8 cellular contexts compared by ENCODE assay signal in the genomic region with DNA sequence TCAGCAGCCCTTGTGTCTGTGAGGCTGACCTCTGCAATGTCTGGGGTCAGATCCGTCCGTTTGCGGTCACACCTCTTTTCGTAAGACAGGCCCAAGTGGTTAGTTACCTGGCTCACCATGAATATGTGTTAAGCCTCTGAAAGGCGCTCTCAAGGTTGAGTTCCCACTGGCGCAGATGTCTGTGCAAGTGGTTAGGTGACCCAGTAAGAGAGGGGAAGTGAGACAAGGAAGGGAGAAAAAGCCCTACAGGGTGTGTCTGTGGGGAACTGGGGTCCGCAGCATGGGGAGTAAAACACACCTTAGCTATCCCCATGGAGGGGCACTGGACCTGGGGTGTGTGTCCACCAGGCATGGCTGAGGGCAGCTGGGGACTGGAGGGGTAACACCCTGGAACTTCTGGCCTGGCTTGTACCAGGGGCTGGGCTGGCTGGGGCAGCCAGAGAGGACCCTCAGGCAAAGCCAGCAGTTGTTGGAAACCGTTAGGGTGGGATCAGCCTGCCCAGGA.
DNase-seq lines count a peak whose midpoint lies in the region; ATAC-seq and TF ChIP-seq lines count a peak whose summit lies in the region.

No MANE protein-coding gene starts in this region.

- DNase-seq in natural killer cell = no peak
- DNase-seq in kidney glomerular epithelial cell (lab: John Stamatoyannopoulos, UW) = no peak
- no peak for DNase-seq in NCI-H2107 treated with DMSO at 0.1 percent for 48 hours (lab: John Stamatoyannopoulos, UW; ENCODE audit: unreplicated experiment)
- no peak for DNase-seq in activated naive CD4-positive, alpha-beta T cell (lab: John Stamatoyannopoulos, UW)
- DNase-seq in trophoblast cell = no peak

- peaks cover 79% of the 10 kb centered on the region for H4K20me1 ChIP-seq in OCI-LY3 (ENCODE audit: insufficient read depth, low read length)

- H3K4me3 ChIP-seq in OCI-LY3 (ENCODE audit: low read length) (peak overlapping the region; percentile 61), trophoblast cell (ENCODE audit: low read depth, low read length) (no peak overlapping the region)

- H3K79me2 ChIP-seq in OCI-LY3 (ENCODE audit: low read length) (no peaks in the 10 kb centered on the region), trophoblast cell (ENCODE audit: control insufficient read depth, insufficient read depth, low read length, poor library complexity) (no peaks in the 10 kb centered on the region)

- ATAC-seq in GM18517 (IDR thresholded peaks at IDR 0.05; ENCODE audit: unreplicated experiment) = peak; percentile 94
- peak; percentile 90 for ATAC-seq in HG02763 (IDR thresholded peaks at IDR 0.05; ENCODE audit: unreplicated experiment)
- ATAC-seq in natural killer cell = peak in 2 of 3 donors; percentile 30 to 33

- no peak overlapping the region for H3K18ac ChIP-seq in trophoblast cell (ENCODE audit: low read length)

- no peak overlapping the region for H4K8ac ChIP-seq in trophoblast cell (ENCODE audit: low read depth, low read length)

- no peak overlapping the region for H3K14ac ChIP-seq in trophoblast cell (ENCODE audit: low read length)

- H3K9me3 Mint-ChIP-seq in natural killer cell = no peaks in the 10 kb centered on the region

- H2AK5ac ChIP-seq in trophoblast cell (ENCODE audit: low read length) = no peak overlapping the region

- H3K4me2 ChIP-seq in OCI-LY3 (ENCODE audit: low read length) (peak overlapping the region; percentile 85), trophoblast cell (ENCODE audit: low read length) (no peak overlapping the region)

- peaks cover 12 to 19% of the 10 kb centered on the region in 2 donors for H3K4me1 Mint-ChIP-seq in natural killer cell

- H3K27me3 ChIP-seq in OCI-LY3 (ENCODE audit: low read depth, low read length) (peaks cover 95% of the 10 kb centered on the region), trophoblast cell (ENCODE audit: insufficient read depth, low read length) (no peaks in the 10 kb centered on the region)

- H3K27ac Mint-ChIP-seq in natural killer cell = peak overlapping the region in 1 of 2 donors; percentile 50

- TF ChIP-seq CTCF in OCI-LY3 (IDR thresholded peaks at IDR 0.05; ENCODE audit: low read depth, low read length) (no peak), natural killer cell (IDR thresholded peaks at IDR 0.05) (no peak)

- H4K91ac ChIP-seq in trophoblast cell (ENCODE audit: low read depth, low read length) = no peak overlapping the region

- no peak overlapping the region for H2BK12ac ChIP-seq in trophoblast cell (ENCODE audit: low read length)

- H3K36me3 ChIP-seq in OCI-LY3 (replicated peaks; ENCODE audit: low read depth, low read length) = no peaks in the 10 kb centered on the region
- no peaks in the 10 kb centered on the region for H3K36me3 ChIP-seq in trophoblast cell (ENCODE audit: control insufficient read depth in 1 of 2, insufficient read depth in 2 of 2, low read length in 2 of 2)

- no CpG with 5 or more reads among the region's 8 CpGs for WGBS in trophoblast cell (ENCODE audit: extremely low coverage, insufficient coverage, insufficient read length)

- H3K23ac ChIP-seq in trophoblast cell (ENCODE audit: low read length) = no peak overlapping the region

- H3K4me1 ChIP-seq in OCI-LY3 (ENCODE audit: low read length) = peaks cover 26% of the 10 kb centered on the region
- peaks cover 2 to 5% of the 10 kb centered on the region in 2 experiments for H3K4me1 ChIP-seq in trophoblast cell (ENCODE audit: control insufficient read depth in 1 of 2, insufficient read depth in 2 of 2, low read length in 2 of 2)

- no peaks in the 10 kb centered on the region for H3K36me3 Mint-ChIP-seq in natural killer cell

- H2AFZ ChIP-seq in OCI-LY3 (ENCODE audit: low read depth, low read length) (no peak overlapping the region), trophoblast cell (ENCODE audit: insufficient read depth, low read length, poor library complexity) (no peak overlapping the region)

- no peak overlapping the region for H3K4ac ChIP-seq in trophoblast cell (ENCODE audit: low read depth, low read length)

- intact Hi-C loops in natural killer cell (cut with micrococcal nuclease) = no loop called here

- H3K79me1 ChIP-seq in trophoblast cell (ENCODE audit: low read length) = no peaks in the 10 kb centered on the region

- peak overlapping the region; percentile 38 for H3K4me3 Mint-ChIP-seq in natural killer cell

- no peak overlapping the region for H3K27ac ChIP-seq in OCI-LY3 (ENCODE audit: low read length)
- no peak overlapping the region for H3K27ac ChIP-seq in trophoblast cell (ENCODE audit: low read depth, low read length)

- H3K9me3 ChIP-seq in OCI-LY3 (ENCODE audit: insufficient read depth, low read length) (peaks cover 4% of the 10 kb centered on the region), trophoblast cell (ENCODE audit: insufficient read depth, low read depth, low read length) (no peaks in the 10 kb centered on the region)

- H3K9ac ChIP-seq in OCI-LY3 (ENCODE audit: low read length) = peak overlapping the region; percentile 25; the same call in 1 of the 2 replicates
- no peak overlapping the region for H3K9ac ChIP-seq in trophoblast cell (ENCODE audit: low read length)

- no peak overlapping the region for H4K12ac ChIP-seq in trophoblast cell (ENCODE audit: low read depth, low read length)

- H3K27me3 Mint-ChIP-seq in natural killer cell (ENCODE audit: low read depth in 2 of 2) = peaks cover 24 to 42% of the 10 kb centered on the region in 2 donors

- H2BK5ac ChIP-seq in trophoblast cell (ENCODE audit: low read depth, low read length, poor library complexity) = no peak overlapping the region

- H2BK120ac ChIP-seq in trophoblast cell (ENCODE audit: insufficient read depth, low read length, poor library complexity) = no peak overlapping the region

Comparison
In these comparisons a context has a peak if more than half of its experiments do, and no peak if none do; other contexts are left out.
1. ATAC-seq: peak in every context shown above with its lines; median percentile 94 in GM18517; 90 in HG02763; 32 in natural killer cell.